ENCODE assay signal across 14 cellular contexts in genomic region chr12:126108247-126108646, GRCh38.
DNase-seq lines count a peak whose midpoint lies in the region; ATAC-seq and TF ChIP-seq lines count a peak whose summit lies in the region.
"Had no signal": no experiment of that assay in that cellular context is flagged by ENCODE, and none has a peak within 500 bp of the region (broad histone marks: within the 10 kb centered on the region; RNA-seq: fewer than 3 reads in every experiment).

No MANE protein-coding gene starts in this region.

- no peak overlapping the region for H4K8ac ChIP-seq in mesendoderm (ENCODE audit: low read depth, low read length)

- no peaks in the 10 kb centered on the region for H3K9me3 ChIP-seq in ectodermal cell (ENCODE audit: control insufficient read depth, low read length)
- H3K9me3 ChIP-seq: Caco-2 had no signal

- H3K23ac ChIP-seq in mesendoderm (ENCODE audit: low read length) = no peak overlapping the region

- peaks cover 28% of the 10 kb centered on the region for H3K4me1 Mint-ChIP-seq in progenitor cell of endocrine pancreas (ENCODE audit: low read depth)
- H3K4me1 Mint-ChIP-seq: CD4-positive, CD25-positive, alpha-beta regulatory T cell had no signal

- H2BK15ac ChIP-seq in mesendoderm (replicated peaks; ENCODE audit: low read depth) = no peak overlapping the region

- peaks cover 7% of the 10 kb centered on the region for H3K9me3 Mint-ChIP-seq in progenitor cell of endocrine pancreas (ENCODE audit: low read depth)

- peaks cover 7% of the 10 kb centered on the region for H3K36me3 Mint-ChIP-seq in progenitor cell of endocrine pancreas (ENCODE audit: insufficient read depth)
- H3K36me3 Mint-ChIP-seq: CD4-positive, CD25-positive, alpha-beta regulatory T cell; CD8-positive, alpha-beta T cell had no signal

- H2AK5ac ChIP-seq in mesendoderm (ENCODE audit: low read length) = no peak overlapping the region

- no peak overlapping the region for H4K5ac ChIP-seq in mesendoderm (ENCODE audit: low read length)

- H3K27ac ChIP-seq in ectodermal cell (ENCODE audit: insufficient read depth, low read depth, low read length, poor library complexity, severe bottlenecking) = peak overlapping the region; percentile 37
- H3K27ac ChIP-seq in mesendoderm (ENCODE audit: low read depth, low read length) = no peak overlapping the region
- no peak overlapping the region for H3K27ac ChIP-seq in caudate nucleus (ENCODE audit: low read depth, low read length)
- H3K27ac ChIP-seq: C4-2B, GM23248 had no signal

- H2BK5ac ChIP-seq in mesendoderm (ENCODE audit: low read length) = no peak overlapping the region

- H3K4ac ChIP-seq in mesendoderm (ENCODE audit: low read depth, low read length) = no peak overlapping the region

- WGBS in ectodermal cell, 2 experiments = 8 to 10% methylated on average over 3 of the region's 3 CpGs
- no CpG with 5 or more reads among the region's 3 CpGs for WGBS in mesendoderm (ENCODE audit: extremely low coverage, insufficient coverage, low lambda C conversion rate)

- no peak overlapping the region for H3K18ac ChIP-seq in mesendoderm (ENCODE audit: low read length)

- no peaks in the 10 kb centered on the region for H3K79me1 ChIP-seq in mesendoderm (ENCODE audit: low read length)

- H3K27me3 ChIP-seq in ectodermal cell (ENCODE audit: control insufficient read depth, insufficient read depth, low read length, poor library complexity, severe bottlenecking) (no peaks in the 10 kb centered on the region), mesendoderm (ENCODE audit: insufficient read depth, low read length, poor library complexity) (no peaks in the 10 kb centered on the region)

- H3K56ac ChIP-seq in mesendoderm (ENCODE audit: low read length) = no peak overlapping the region

- no peak overlapping the region for H3K4me2 ChIP-seq in mesendoderm (ENCODE audit: low read length)

- H3K4me3 Mint-ChIP-seq in progenitor cell of endocrine pancreas (ENCODE audit: low read depth) = no peak overlapping the region
- H3K4me3 Mint-ChIP-seq: CD8-positive, alpha-beta T cell; H9 had no signal

- H3K9ac ChIP-seq in mesendoderm (ENCODE audit: low read length) = no peak overlapping the region
- H3K9ac ChIP-seq: GM23248 had no signal

- H3K36me3 ChIP-seq in ectodermal cell (ENCODE audit: control insufficient read depth, insufficient read depth, low read length) (no peaks in the 10 kb centered on the region), mesendoderm (ENCODE audit: control insufficient read depth, insufficient read depth, low read length) (no peaks in the 10 kb centered on the region)

- H3K79me2 ChIP-seq in mesendoderm (ENCODE audit: control insufficient read depth, insufficient read depth, low read length) = no peaks in the 10 kb centered on the region

- TF ChIP-seq CTCF in progenitor cell of endocrine pancreas (IDR thresholded peaks at IDR 0.05; ENCODE audit: unreplicated experiment) = no peak

- peaks cover 72% of the 10 kb centered on the region for H3K27me3 Mint-ChIP-seq in progenitor cell of endocrine pancreas
- H3K27me3 Mint-ChIP-seq: CD4-positive, CD25-positive, alpha-beta regulatory T cell had no signal

- no peak overlapping the region for H2BK120ac ChIP-seq in mesendoderm (ENCODE audit: low read depth, low read length)

- DNase-seq in mesendoderm (peak; percentile 90), progenitor cell of endocrine pancreas (ENCODE audit: low spot score, unreplicated experiment) (no peak), caudate nucleus (lab: John Stamatoyannopoulos, UW) (no peak)
- no peak for DNase-seq in activated effector memory CD4-positive, alpha-beta T cell treated with anti-CD3 and anti-CD28 coated beads, Interleukin-2, amount 50 U/mL, for 16 hours
- DNase-seq: Caco-2; CD4-positive, CD25-positive, alpha-beta regulatory T cell; CD8-positive, alpha-beta T cell; DND-41; GM23248; H9 had no signal

- H3K4me3 ChIP-seq in ectodermal cell (ENCODE audit: insufficient read depth, low read depth, low read length) (no peak overlapping the region), mesendoderm (ENCODE audit: low read length) (no peak overlapping the region)
- H3K4me3 ChIP-seq: GM23248 had no signal

- ATAC-seq in GM21723 (IDR thresholded peaks at IDR 0.05; ENCODE audit: unreplicated experiment) = no peak
- ATAC-seq: CD8-positive, alpha-beta T cell; HCT116 had no signal

- H3K4me1 ChIP-seq in ectodermal cell (ENCODE audit: control insufficient read depth, insufficient read depth, low read length) (no peaks in the 10 kb centered on the region), mesendoderm (ENCODE audit: control insufficient read depth, low read depth, low read length) (no peaks in the 10 kb centered on the region)
- H3K4me1 ChIP-seq: Caco-2 had no signal

- H3K27ac Mint-ChIP-seq in progenitor cell of endocrine pancreas = peak overlapping the region; percentile 82
- H3K27ac Mint-ChIP-seq: CD4-positive, CD25-positive, alpha-beta regulatory T cell; CD8-positive, alpha-beta T cell had no signal
